ENCODE assay signal across 8 cellular contexts in the genomic region with DNA sequence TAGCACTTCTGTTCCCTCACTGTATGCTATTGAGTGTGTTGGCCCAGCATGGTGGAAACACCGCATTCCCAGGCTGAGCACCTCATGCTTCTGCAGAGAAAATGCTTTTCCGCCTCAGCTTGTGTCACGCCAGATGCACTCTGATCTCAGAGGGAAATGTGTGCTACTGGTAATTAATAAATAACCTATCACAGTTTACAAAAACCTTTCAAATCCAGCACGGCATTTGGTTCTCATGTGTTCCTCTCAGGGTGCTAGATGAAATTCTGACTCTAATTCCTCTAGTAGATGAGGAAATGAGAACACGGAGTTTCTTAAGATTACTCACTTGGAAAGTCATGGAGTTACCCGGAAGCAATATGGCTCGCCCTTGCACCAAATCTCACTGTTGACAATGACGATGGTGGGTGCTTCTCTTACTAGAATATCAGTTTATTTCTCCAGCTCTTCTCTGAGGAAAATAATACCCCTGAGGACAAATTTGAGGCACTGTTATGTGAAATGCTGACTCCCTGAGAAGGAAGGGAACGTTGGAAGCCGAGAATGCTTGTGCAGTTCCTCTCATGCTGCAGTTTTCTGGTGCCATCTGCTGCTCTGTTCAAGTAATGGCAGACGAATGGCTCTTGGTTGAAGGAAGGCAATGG.
DNase-seq lines count a peak whose midpoint lies in the region; ATAC-seq and TF ChIP-seq lines count a peak whose summit lies in the region.

No MANE protein-coding gene starts in this region.

- no peak overlapping the region for H3K9ac ChIP-seq in IMR-90 (ENCODE audit: low read depth, low read length)
- H3K9ac ChIP-seq in NT2/D1 (ENCODE audit: insufficient read length, low read depth): no peak overlapping the region

- BruUV-seq in IMR-90 (replicated peaks; lab: Mats Ljungman, UMichigan): no TSS peak

- peak; percentile 100 for TF ChIP-seq RAD21 in IMR-90 (IDR thresholded peaks at IDR 0.05; ENCODE audit: low read length)

- H3K14ac ChIP-seq in IMR-90 (replicated peaks; ENCODE audit: low read depth, low read length): peak overlapping the region; percentile 54

- peak; percentile 96 for TF ChIP-seq CTCF in IMR-90 (conservative IDR thresholded peaks at IDR 0.05; ENCODE audit: low read depth, low read length)
- TF ChIP-seq CTCF in ascending aorta (IDR thresholded peaks at IDR 0.05): peak; percentile 81 to 95 (median 93)

- H3K4me2 ChIP-seq in IMR-90 (ENCODE audit: low read depth, low read length): peak overlapping the region; percentile 40; the same call in 1 of the 2 replicates

- H3K4ac ChIP-seq in IMR-90 (ENCODE audit: low read depth, low read length): peak overlapping the region; percentile 56

- H2AFZ ChIP-seq in IMR-90 (replicated peaks; ENCODE audit: low read length, poor library complexity): peak overlapping the region; percentile 84

- peak overlapping the region; percentile 30; the same call in 1 of the 3 replicates for H2BK15ac ChIP-seq in IMR-90 (ENCODE audit: low read depth, low read length)

- peak overlapping the region; percentile 59 for H4K5ac ChIP-seq in IMR-90 (ENCODE audit: low read depth, low read length)

- peak; percentile 3 for DNase-seq in activated CD4-positive, CD25-positive, alpha-beta regulatory T cell treated with anti-CD3 and anti-CD28 coated beads, Interleukin-2, amount 50 U/mL, for 16 hours (ENCODE audit: low read depth, low spot score)
- DNase-seq in activated CD4-positive, CD25-positive, alpha-beta regulatory T cell (lab: John Stamatoyannopoulos, UW): no peak
- DNase-seq in IMR-90: peak; percentile 85
- DNase-seq in NT2/D1 (ENCODE audit: low read depth, low spot score): peak; percentile 55
- peak in 1 of 2 donors; percentile 78 for DNase-seq in ascending aorta (ENCODE audit: low spot score in 2 of 2)
- DNase-seq in right cardiac atrium: peak in 2 of 3 donors; percentile 26 to 71
- DNase-seq in putamen (ENCODE audit: low spot score): peak; percentile 65

- dilution Hi-C loops in IMR-90 (cut with HindIII; ENCODE audit: low sequenced_read_pairs, unreplicated experiment): no loop called here

- H2AK9ac ChIP-seq in IMR-90 (replicated peaks; ENCODE audit: low read depth, low read length, poor library complexity): peak overlapping the region; percentile 51

- H3K27ac ChIP-seq in IMR-90 (ENCODE audit: insufficient read depth, low read length): no peak overlapping the region
- H3K27ac ChIP-seq in ascending aorta: no peak overlapping the region
- H3K27ac ChIP-seq in right cardiac atrium (ENCODE audit: low read length): peak overlapping the region; percentile 12

- ATAC-seq in GM21529 (IDR thresholded peaks at IDR 0.05; ENCODE audit: unreplicated experiment): peak; percentile 76
- peak; percentile 86 for ATAC-seq in IMR-90 (ENCODE audit: low read depth)
- peak; percentile 88 to 89 for ATAC-seq in right cardiac atrium

- H3K27me3 ChIP-seq in IMR-90 (ENCODE audit: control insufficient read depth, insufficient read depth, low read length) (no peaks in the 10 kb centered on the region), NT2/D1 (ENCODE audit: insufficient read depth, insufficient read length) (no peaks in the 10 kb centered on the region), ascending aorta (no peaks in the 10 kb centered on the region), right cardiac atrium (ENCODE audit: control insufficient read depth, insufficient read depth) (no peaks in the 10 kb centered on the region)

- TF ChIP-seq POLR2A in IMR-90 (IDR thresholded peaks at IDR 0.05; ENCODE audit: low read depth, low read length): peak; percentile 55; the same call in 1 of the 2 replicates

- peak overlapping the region; percentile 76; the same call in 1 of the 2 replicates for H2AK5ac ChIP-seq in IMR-90 (ENCODE audit: low read depth, low read length)

- no peak overlapping the region for H3K23ac ChIP-seq in IMR-90 (ENCODE audit: low read depth, low read length)

- no peaks in the 10 kb centered on the region for H3K79me1 ChIP-seq in IMR-90 (ENCODE audit: low read depth in 1 of 2, low read length in 2 of 2)

- H2BK5ac ChIP-seq in IMR-90 (ENCODE audit: low read depth, low read length, poor library complexity, severe bottlenecking): peak overlapping the region; percentile 31

- POLR2A ChIA-PET in IMR-90 (lab: Charles Lee; ENCODE audit: unreplicated experiment): no interaction called here

- peak overlapping the region; percentile 70 for H2BK20ac ChIP-seq in IMR-90 (ENCODE audit: low read depth, low read length)

- peak overlapping the region; percentile 45; the same call in 1 of the 2 replicates for H2BK120ac ChIP-seq in IMR-90 (ENCODE audit: low read depth, low read length)

- in situ Hi-C loops in IMR-90 (cut with MboI; ENCODE audit: low sequenced_read_pairs): no loop called here

- H3K9me1 ChIP-seq in IMR-90 (ENCODE audit: insufficient read depth, low read length): peaks cover 6% of the 10 kb centered on the region

- peak overlapping the region; percentile 45; the same call in 1 of the 2 replicates for H3K18ac ChIP-seq in IMR-90 (ENCODE audit: low read depth, low read length)

- intact Hi-C loops in IMR-90 (cut with micrococcal nuclease) (loop anchor here (1.0 to 10.0 kb wide), 7 partner anchors 117 to 1347 kb away; partner anchors contain the start of genes DEK, KIF13A and RNF144B), ascending aorta (cut with DNase I) (loop anchor here (1.0 to 5.0 kb wide), 4 partner anchors 71 to 239 kb away; partner anchors contain the start of genes DEK and RNF144B), right cardiac atrium (cut with DNase I) (loop anchor here (2.0 to 5.0 kb wide), 3 partner anchors 176 to 181 kb away; no protein-coding TSS in a partner anchor)

- H3K36me3 ChIP-seq in IMR-90 (ENCODE audit: control insufficient read depth, insufficient read depth, low read length) (no peaks in the 10 kb centered on the region), NT2/D1 (ENCODE audit: insufficient read depth, insufficient read length, low read length) (no peaks in the 10 kb centered on the region), ascending aorta (no peaks in the 10 kb centered on the region)

- peak overlapping the region; percentile 16 to 34 for H4K8ac ChIP-seq in IMR-90 (ENCODE audit: low read depth in 2 of 2, low read length in 2 of 2)

- H3K9me3 ChIP-seq in IMR-90 (ENCODE audit: control insufficient read depth, insufficient read depth, low read length): no peaks in the 10 kb centered on the region
- no peaks in the 10 kb centered on the region for H3K9me3 ChIP-seq in NT2/D1 (ENCODE audit: insufficient read depth, low read length)
- H3K9me3 ChIP-seq in ascending aorta: no peaks in the 10 kb centered on the region
- no peaks in the 10 kb centered on the region for H3K9me3 ChIP-seq in right cardiac atrium (ENCODE audit: control insufficient read depth, low read length)

- WGBS in IMR-90 (ENCODE audit: extremely low coverage in 2 of 2, insufficient read length in 1 of 2), 2 experiments: 0% methylated on average over 3 of the region's 11 CpGs; no CpG with 5 or more reads in 1 of the 2 experiments
- 36% methylated on average over 11 of the region's 11 CpGs for WGBS in right cardiac atrium

- H3K4me3 ChIP-seq in IMR-90 (ENCODE audit: insufficient read depth, low read depth, low read length) (no peak overlapping the region), NT2/D1 (ENCODE audit: insufficient read length, low read depth) (no peak overlapping the region), ascending aorta (peak overlapping the region; percentile 32 to 55), right cardiac atrium (ENCODE audit: low read length) (peak overlapping the region; percentile 42)

- H3K56ac ChIP-seq in IMR-90 (ENCODE audit: extremely low read depth, insufficient read depth, low read length): peak overlapping the region; percentile 52; the same call in 1 of the 2 replicates

- H3K4me1 ChIP-seq in IMR-90 (ENCODE audit: control insufficient read depth, insufficient read depth, low read length) (peaks cover 15% of the 10 kb centered on the region), NT2/D1 (ENCODE audit: insufficient read depth, insufficient read length) (no peaks in the 10 kb centered on the region), ascending aorta (no peaks in the 10 kb centered on the region), right cardiac atrium (ENCODE audit: control insufficient read depth, insufficient read depth, low read length) (peaks cover 3% of the 10 kb centered on the region)

- H4K20me1 ChIP-seq in IMR-90 (ENCODE audit: insufficient read depth, low read length): no peaks in the 10 kb centered on the region

- CTCF ChIA-PET in IMR-90 (lab: Yijun Ruan, JAX): interaction anchor here (0.9 to 3.6 kb wide), 8 partner anchors 56 to 191 kb away, joined by 3 to 32 read pairs (median 6); no protein-coding TSS in a partner anchor

- peak overlapping the region; percentile 44 for H4K91ac ChIP-seq in IMR-90 (ENCODE audit: insufficient read depth, low read depth, low read length)

TF ChIP-seq in IMR-90, 13 proteins besides CTCF, POLR2A, EP300 and RAD21:
- no peak for TF ChIP-seq CEBPB (IDR thresholded peaks at IDR 0.05; ENCODE audit: low read depth, low read length)
- TF ChIP-seq MAFK (IDR thresholded peaks at IDR 0.05; ENCODE audit: low read depth, low read length): peak; percentile 72
- TF ChIP-seq SMC3 (IDR thresholded peaks at IDR 0.05; ENCODE audit: low read depth, low read length): peak; percentile 99
TF ChIP-seq in IMR-90: peak in this region for 2.

Comparison
In these comparisons a context has a peak if more than half of its experiments do, and no peak if none do; other contexts are left out.
1. DNase-seq: peak in activated CD4-positive, CD25-positive, alpha-beta regulatory T cell treated with anti-CD3 and anti-CD28 coated beads, Interleukin-2, amount 50 U/mL, for 16 hours (single experiment), IMR-90 (single experiment), NT2/D1 (single experiment), right cardiac atrium (2 of 3) and putamen (single experiment); none in activated CD4-positive, CD25-positive, alpha-beta regulatory T cell (0 of 4).
2. H3K4me3 ChIP-seq: peak in ascending aorta (2 of 2) and right cardiac atrium (single experiment); none in IMR-90 (single experiment) and NT2/D1 (single experiment).
3. Peak in every context shown above with its lines, with median percentiles within 50 percentile points of each other: ATAC-seq.